In genomic region chr19:38676023-38676877, GRCh38 we compare ENCODE assay signal across 1 cellular context.
TF ChIP-seq lines count a peak whose summit lies in the region.

No MANE protein-coding gene starts in this region.

TF ChIP-seq in HCT116, 20 proteins besides CTCF, POLR2A, EP300 and RAD21 (continued from another document):
- TF ChIP-seq JUND (IDR thresholded peaks at IDR 0.05) = no peak
- no peak for TF ChIP-seq ATF3 (IDR thresholded peaks at IDR 0.05)
- no peak for TF ChIP-seq SP1 (IDR thresholded peaks at IDR 0.05; ENCODE audit: low read depth)
- TF ChIP-seq CEBPB (IDR thresholded peaks at IDR 0.05; ENCODE audit: low read depth) = no peak
- no peak for TF ChIP-seq EZH2phosphoT487 (IDR thresholded peaks at IDR 0.05; ENCODE audit: borderline replicate concordance)
- no peak for TF ChIP-seq EGR1 (IDR thresholded peaks at IDR 0.05; ENCODE audit: low read depth)
- no peak for TF ChIP-seq SRF (IDR thresholded peaks at IDR 0.05; ENCODE audit: low read depth)
- TF ChIP-seq ELF1 (IDR thresholded peaks at IDR 0.05; ENCODE audit: borderline replicate concordance, low read depth) = no peak
- no peak for TF ChIP-seq EZH2 (IDR thresholded peaks at IDR 0.05)
